ENCODE assay signal across 17 cellular contexts in the genomic region with DNA sequence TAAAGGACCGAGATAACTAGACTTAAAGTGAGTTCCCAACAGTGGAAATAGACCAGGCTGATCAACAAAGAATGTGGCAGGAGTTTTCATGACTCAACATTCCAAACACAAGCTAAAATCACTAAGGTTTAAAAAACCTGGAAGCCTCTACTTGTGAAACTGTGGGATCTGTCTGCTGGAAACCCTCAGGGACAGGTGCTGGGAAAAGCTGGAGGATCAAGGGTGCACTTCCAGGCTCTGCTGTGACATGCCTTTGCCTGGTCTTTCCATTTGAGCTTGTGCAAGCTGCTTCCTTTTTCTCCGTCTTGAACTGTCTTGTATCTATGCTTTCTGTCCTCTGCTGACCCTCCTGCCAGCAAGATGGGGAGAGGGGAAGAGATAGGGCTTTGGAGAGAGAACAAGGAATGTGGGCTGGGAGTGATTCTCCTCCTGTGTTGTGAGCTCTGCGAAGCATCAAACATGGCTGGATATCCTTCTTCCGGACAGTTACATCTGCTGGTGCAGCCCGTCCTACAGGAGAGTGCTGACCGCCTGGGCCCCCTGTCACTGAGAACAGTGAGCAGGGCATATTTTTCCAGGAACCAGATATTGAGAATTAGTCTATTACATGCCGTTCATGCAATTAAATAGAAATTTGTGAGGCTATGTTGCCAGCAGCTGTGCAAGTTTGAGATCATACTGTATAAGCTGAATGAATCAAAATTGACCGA. TPM values are rescaled to one million over a fixed set of nuclear protein-coding genes. Genes with fewer than 3 reads are reported as not detected.
DNase-seq lines count a peak whose midpoint lies in the region; ATAC-seq and TF ChIP-seq lines count a peak whose summit lies in the region.
"Had no signal": no experiment of that assay in that cellular context is flagged by ENCODE, and none has a peak within 500 bp of the region (broad histone marks: within the 10 kb centered on the region; RNA-seq: fewer than 3 reads in every experiment).

No MANE protein-coding gene starts in this region.

- H3K4me1 ChIP-seq in left ventricle myocardium inferior (peaks cover 13% of the 10 kb centered on the region), sigmoid colon (peaks cover 0 to 31% (median 20%) of the 10 kb centered on the region in 4 donors), thyroid gland (no peaks in the 10 kb centered on the region)
- H3K4me1 ChIP-seq: right lobe of liver had no signal

- H3K36me3 ChIP-seq in left ventricle myocardium inferior (no peaks in the 10 kb centered on the region), sigmoid colon (no peaks in the 10 kb centered on the region), thyroid gland (no peaks in the 10 kb centered on the region)
- H3K36me3 ChIP-seq: right lobe of liver, thoracic aorta had no signal

- peak; percentile 4 to 24 for DNase-seq in HL-60 (ENCODE audit: low read depth in 1 of 2, low spot score in 1 of 2)
- DNase-seq in amniotic epithelial cell (ENCODE audit: low read depth): peak; percentile 79
- no peak for DNase-seq in left ventricle myocardium inferior
- DNase-seq in sigmoid colon: no peak
- DNase-seq in thyroid gland: no peak
- no peak for DNase-seq in activated CD4-positive, alpha-beta T cell treated with anti-CD3 and anti-CD28 coated beads for 48 hours
- DNase-seq in HCEC 1CT: no peak
- DNase-seq: activated naive CD8-positive, alpha-beta T cell treated with anti-CD3 and anti-CD28 coated beads, Interleukin-2, amount 10 ng/mL, durations not matched to agents 7 days and 5 days; effector CD8-positive, alpha-beta T cell; hippocampal formation; NCI-H2227 treated with DMSO at 0.1 percent for 48 hours; right lobe of liver; T-helper 9 cell had no signal

- H3K9me3 ChIP-seq in left ventricle myocardium inferior (replicated peaks): no peaks in the 10 kb centered on the region
- H3K9me3 ChIP-seq in sigmoid colon: no peaks in the 10 kb centered on the region
- no peaks in the 10 kb centered on the region for H3K9me3 ChIP-seq in thyroid gland
- H3K9me3 ChIP-seq: right lobe of liver, thoracic aorta had no signal

- no peak for ATAC-seq in GM18502 (IDR thresholded peaks at IDR 0.05; ENCODE audit: poor library complexity, unreplicated experiment)
- ATAC-seq: GM12878, Panc1 had no signal

- H3K4me3 ChIP-seq in HL-60 (replicated peaks; ENCODE audit: insufficient read depth, low read length) (no peak overlapping the region), left ventricle myocardium inferior (no peak overlapping the region), sigmoid colon (no peak overlapping the region), thyroid gland (replicated peaks in 1 of 3) (no peak overlapping the region)
- H3K4me3 ChIP-seq: GM12878, right lobe of liver, thoracic aorta had no signal

- peak in 1 of 4 donors; percentile 28 for TF ChIP-seq EP300 in sigmoid colon (IDR thresholded peaks at IDR 0.05)

- no peak overlapping the region for H3K27ac ChIP-seq in HL-60 (replicated peaks)
- H3K27ac ChIP-seq in left ventricle myocardium inferior (replicated peaks): peak overlapping the region; percentile 38
- peak overlapping the region in 3 of 4 donors; percentile 31 to 77 (median 68) for H3K27ac ChIP-seq in sigmoid colon
- H3K27ac ChIP-seq in thyroid gland: no peak overlapping the region
- H3K27ac ChIP-seq: right lobe of liver, thoracic aorta had no signal

- H3K27me3 ChIP-seq in HL-60 (ENCODE audit: insufficient read depth, poor library complexity, severe bottlenecking): no peaks in the 10 kb centered on the region
- no peaks in the 10 kb centered on the region for H3K27me3 ChIP-seq in left ventricle myocardium inferior (ENCODE audit: low read depth)
- no peaks in the 10 kb centered on the region for H3K27me3 ChIP-seq in sigmoid colon
- H3K27me3 ChIP-seq in thyroid gland: no peaks in the 10 kb centered on the region
- H3K27me3 ChIP-seq: right lobe of liver had no signal

- no peak for TF ChIP-seq CTCF in HL-60 (IDR thresholded peaks at IDR 0.05; ENCODE audit: insufficient read depth, low read length)
- TF ChIP-seq CTCF in left ventricle myocardium inferior (IDR thresholded peaks at IDR 0.05; ENCODE audit: borderline replicate concordance): no peak
- no peak for TF ChIP-seq CTCF in sigmoid colon (IDR thresholded peaks at IDR 0.05)
- TF ChIP-seq CTCF in thyroid gland (IDR thresholded peaks at IDR 0.05): no peak

- WGBS in sigmoid colon, 2 donors: 73% methylated on average over 8 of the region's 8 CpGs
- WGBS in thyroid gland, 2 donors: 73% methylated on average over 8 of the region's 8 CpGs

- intact Hi-C loops in left ventricle myocardium inferior (cut with micrococcal nuclease): no loop called here
- intact Hi-C loops in sigmoid colon (cut with DNase I): no loop called here
- intact Hi-C loops in thyroid gland (cut with DNase I): no loop called here

- TF ChIP-seq POLR2A in sigmoid colon (IDR thresholded peaks at IDR 0.05) (no peak), thyroid gland (IDR thresholded peaks at IDR 0.05) (no peak)

RNA-seq across cellular contexts. Expression of gene ARHGAP22, which starts 25.5 kb away (rescaled TPM):
- total RNA-seq in left ventricle myocardium inferior (3.8 TPM), sigmoid colon (1 to 10 TPM; 1.3 to 6.4 (median 4.1) TPM), thyroid gland (10 to 100 TPM in 3 of 4 donors, 1 to 10 TPM in 1; 3.4 to 29.5 (median 19.1) TPM)
- polyA plus RNA-seq in sigmoid colon: 1 to 10 TPM; 1.2 to 3.1 (median 2.4) TPM

Comparison
In these comparisons a context has a peak if more than half of its experiments do, and no peak if none do; other contexts are left out.
1. DNase-seq: peak in HL-60 (2 of 2) and amniotic epithelial cell (single experiment); none in left ventricle myocardium inferior (single experiment), sigmoid colon (single experiment), thyroid gland (0 of 2), activated CD4-positive, alpha-beta T cell treated with anti-CD3 and anti-CD28 coated beads for 48 hours (single experiment) and HCEC 1CT (single experiment).
2. H3K27ac ChIP-seq: peak in left ventricle myocardium inferior (single experiment) and sigmoid colon (3 of 4); none in HL-60 (single experiment) and thyroid gland (0 of 3).